Comparison of ENCODE assay signal across 8 cellular contexts in genomic region chr6:31157543-31158139, GRCh38. TPM values are rescaled to one million over a fixed set of nuclear protein-coding genes. Genes with fewer than 3 reads are reported as not detected.
DNase-seq lines count a peak whose midpoint lies in the region; ATAC-seq and TF ChIP-seq lines count a peak whose summit lies in the region.

Gene CCHCR1 (minus strand): TSS chr6:31157802. CDS start chr6:31157600, 202 bp downstream.

- H3K27ac ChIP-seq in duodenal mucosa (ENCODE audit: low read depth, low read length) (no peak within 1 kb of the TSS), caudate nucleus (ENCODE audit: low read depth, low read length) (no peak within 1 kb of the TSS)

- no peak for ATAC-seq in HG03196 (IDR thresholded peaks at IDR 0.05; ENCODE audit: unreplicated experiment)

- no peak for DNase-seq in GM06990 (ENCODE audit: extremely low read depth, insufficient read length)
- no peak for DNase-seq in mucosa of gallbladder (ENCODE audit: low spot score)
- no peak for DNase-seq in stimulated activated naive CD4-positive, alpha-beta T cell treated with Interleukin-2 at 50 U/mL for 16 hours (lab: John Stamatoyannopoulos, UW)
- no peak for DNase-seq in caudate nucleus (lab: John Stamatoyannopoulos, UW)
- no peak for DNase-seq in C1 segment of cervical spinal cord (lab: John Stamatoyannopoulos, UW)

- peaks cover 40% of the 10 kb centered on the region for H3K4me1 ChIP-seq in Loucy (ENCODE audit: insufficient read depth, low read length, poor library complexity, severe bottlenecking)
- peaks cover 16 to 20% of the 10 kb centered on the region in 2 donors for H3K4me1 ChIP-seq in duodenal mucosa (ENCODE audit: control insufficient read depth in 1 of 2, insufficient read depth in 2 of 2, low read length in 2 of 2)

- no peaks in the 10 kb centered on the region for H3K27me3 ChIP-seq in GM06990 (replicated peaks; ENCODE audit: control insufficient read depth, insufficient read depth, low read length)
- H3K27me3 ChIP-seq in Loucy (ENCODE audit: insufficient read depth, low read length, poor library complexity, severe bottlenecking) = no peaks in the 10 kb centered on the region
- H3K27me3 ChIP-seq in duodenal mucosa (ENCODE audit: control insufficient read depth in 1 of 2, insufficient read depth in 2 of 2, low read length in 2 of 2) = no peaks in the 10 kb centered on the region

- H3K9me2 ChIP-seq in Loucy (replicated peaks; ENCODE audit: low read depth, low read length) = no peaks in the 10 kb centered on the region

- H2AFZ ChIP-seq in Loucy (ENCODE audit: low read length) = peak within 1 kb of the TSS; percentile 89

- peak within 1 kb of the TSS; percentile 95 for H3K4me2 ChIP-seq in Loucy (ENCODE audit: low read depth, low read length, poor library complexity, severe bottlenecking)

- no peaks in the 10 kb centered on the region for H3F3A ChIP-seq in Loucy (ENCODE audit: low read depth)

- no peak for TF ChIP-seq CTCF in GM06990 (IDR thresholded peaks at IDR 0.05; ENCODE audit: insufficient read depth, low read length, poor library complexity, severe bottlenecking)
- TF ChIP-seq CTCF in Loucy (conservative IDR thresholded peaks at IDR 0.05; ENCODE audit: low read length) = no peak

- H3K9ac ChIP-seq in Loucy (ENCODE audit: low read depth, low read length, poor library complexity, severe bottlenecking) = peak within 1 kb of the TSS; percentile 88
- H3K9ac ChIP-seq in duodenal mucosa (ENCODE audit: low read depth in 1 of 2, low read length in 2 of 2) = peak within 1 kb of the TSS; percentile 72 to 90

- peaks cover 7% of the 10 kb centered on the region for H4K20me1 ChIP-seq in Loucy (ENCODE audit: insufficient read depth, low read length, poor library complexity, severe bottlenecking)

- H3K79me2 ChIP-seq in Loucy (ENCODE audit: insufficient read depth, low read length) = peaks cover 53% of the 10 kb centered on the region

- H3K36me3 ChIP-seq in GM06990 (ENCODE audit: control insufficient read depth, insufficient read depth, low read length) (peaks cover 3% of the 10 kb centered on the region; the same call in 1 of the 2 replicates), Loucy (ENCODE audit: insufficient read depth, low read length) (no peaks in the 10 kb centered on the region; the same call in 1 of the 2 replicates), duodenal mucosa (ENCODE audit: control insufficient read depth in 1 of 2, insufficient read depth in 2 of 2, low read length in 2 of 2) (peaks cover 0 to 15% of the 10 kb centered on the region in 2 donors)

- no peaks in the 10 kb centered on the region for H3K9me3 ChIP-seq in Loucy (ENCODE audit: insufficient read depth, low read depth, low read length)
- H3K9me3 ChIP-seq in duodenal mucosa (ENCODE audit: control insufficient read depth in 1 of 2, low read length in 2 of 2) = no peaks in the 10 kb centered on the region

- H3K4me3 ChIP-seq in GM06990 (replicated peaks; ENCODE audit: low read depth, low read length) = peak within 1 kb of the TSS; percentile 86
- peak within 1 kb of the TSS; percentile 89 for H3K4me3 ChIP-seq in Loucy (ENCODE audit: low read length, poor library complexity, severe bottlenecking)
- peak within 1 kb of the TSS; percentile 82 to 95 for H3K4me3 ChIP-seq in duodenal mucosa (ENCODE audit: low read depth in 1 of 2, low read length in 2 of 2)

RNA-seq across cellular contexts. Expression of gene CCHCR1, which starts in this region (rescaled TPM):
- 28.8 TPM for total RNA-seq in mucosa of gallbladder
